ENCODE assay signal across 11 cellular contexts in genomic region chr3:109071349-109072142, GRCh38. TPM values are rescaled to one million over a fixed set of nuclear protein-coding genes. Genes with fewer than 3 reads are reported as not detected.
DNase-seq lines count a peak whose midpoint lies in the region; ATAC-seq and TF ChIP-seq lines count a peak whose summit lies in the region.
"Had no signal": no experiment of that assay in that cellular context is flagged by ENCODE, and none has a peak within 500 bp of the region (broad histone marks: within the 10 kb centered on the region; RNA-seq: fewer than 3 reads in every experiment).

No MANE protein-coding gene starts in this region.

- intact Hi-C loops in left lung (cut with DNase I), result no loop called here

- peaks cover 2 to 18% (median 9%) of the 10 kb centered on the region in 4 donors for H3K4me1 Mint-ChIP-seq in naive thymus-derived CD8-positive, alpha-beta T cell

- H3K27me3 ChIP-seq in Loucy (ENCODE audit: insufficient read depth, low read length, poor library complexity, severe bottlenecking) (no peaks in the 10 kb centered on the region), foreskin keratinocyte (no peaks in the 10 kb centered on the region), left lung (no peaks in the 10 kb centered on the region)
- H3K27me3 ChIP-seq: esophagus muscularis mucosa had no signal

- H3K36me3 ChIP-seq in Loucy (ENCODE audit: insufficient read depth, low read length), result no peaks in the 10 kb centered on the region
- H3K36me3 ChIP-seq in left lung, result no peaks in the 10 kb centered on the region
- H3K36me3 ChIP-seq: esophagus muscularis mucosa had no signal

- H3K27ac Mint-ChIP-seq in naive thymus-derived CD8-positive, alpha-beta T cell, result no peak overlapping the region
- H3K27ac Mint-ChIP-seq: T-cell had no signal

- H3K27me3 Mint-ChIP-seq in naive thymus-derived CD8-positive, alpha-beta T cell, result peaks cover 10 to 37% (median 14%) of the 10 kb centered on the region in 5 donors

- H3K9me3 ChIP-seq in Loucy (ENCODE audit: insufficient read depth, low read depth, low read length) (no peaks in the 10 kb centered on the region), left lung (no peaks in the 10 kb centered on the region)
- H3K9me3 ChIP-seq: esophagus muscularis mucosa had no signal

- no peaks in the 10 kb centered on the region for H4K20me1 ChIP-seq in Loucy (ENCODE audit: insufficient read depth, low read length, poor library complexity, severe bottlenecking)

- H3K9me3 Mint-ChIP-seq in naive thymus-derived CD8-positive, alpha-beta T cell, result peaks cover 0 to 3% (median 0%) of the 10 kb centered on the region in 9 donors
- H3K9me3 Mint-ChIP-seq: T-cell had no signal

- H3K36me3 Mint-ChIP-seq in naive thymus-derived CD8-positive, alpha-beta T cell, result no peaks in the 10 kb centered on the region
- H3K36me3 Mint-ChIP-seq: T-cell had no signal

- H3K9me2 ChIP-seq in Loucy (replicated peaks; ENCODE audit: low read depth, low read length), result no peaks in the 10 kb centered on the region

- H3K4me3 Mint-ChIP-seq in naive thymus-derived CD8-positive, alpha-beta T cell, result peak overlapping the region in 2 of 10 donors; percentile 0 to 54

- H3K27ac ChIP-seq in foreskin keratinocyte (no peak overlapping the region), left lung (no peak overlapping the region)
- H3K27ac ChIP-seq: esophagus muscularis mucosa had no signal

- ATAC-seq in GM18868 (IDR thresholded peaks at IDR 0.05; ENCODE audit: unreplicated experiment) (peak; percentile 46), GM21825 (IDR thresholded peaks at IDR 0.05; ENCODE audit: unreplicated experiment) (peak; percentile 50), foreskin keratinocyte (no peak), left lung (no peak)
- ATAC-seq in naive thymus-derived CD8-positive, alpha-beta T cell, result no peak

- DNase-seq in foreskin keratinocyte, result no peak
- no peak for DNase-seq in left lung
- no peak for DNase-seq in naive thymus-derived CD8-positive, alpha-beta T cell
- no peak for DNase-seq in Ammon's horn (ENCODE audit: low spot score)
- no peak for DNase-seq in DMS153 (lab: John Stamatoyannopoulos, UW)
- DNase-seq: stimulated activated CD4-positive, alpha-beta T cell treated with anti-CD3 and anti-CD28 coated beads, Interleukin-4, amount 100 ng/mL, for 1 hour; T-cell had no signal

- H3K4me1 ChIP-seq in Loucy (ENCODE audit: insufficient read depth, low read length, poor library complexity, severe bottlenecking) (peaks cover 18% of the 10 kb centered on the region), foreskin keratinocyte (no peaks in the 10 kb centered on the region), left lung (no peaks in the 10 kb centered on the region)

- H3K4me3 ChIP-seq in Loucy (ENCODE audit: low read length, poor library complexity, severe bottlenecking) (no peak overlapping the region), left lung (no peak overlapping the region)
- H3K4me3 ChIP-seq: esophagus muscularis mucosa had no signal

- H3K4me2 ChIP-seq in Loucy (ENCODE audit: low read depth, low read length, poor library complexity, severe bottlenecking), result peak overlapping the region; percentile 2

- no peaks in the 10 kb centered on the region for H3F3A ChIP-seq in Loucy (ENCODE audit: low read depth)

- H3K79me2 ChIP-seq in Loucy (ENCODE audit: insufficient read depth, low read length), result no peaks in the 10 kb centered on the region

- H3K9ac ChIP-seq in Loucy (ENCODE audit: low read depth, low read length, poor library complexity, severe bottlenecking), result no peak overlapping the region

- POLR2A ChIA-PET in naive thymus-derived CD8-positive, alpha-beta T cell (lab: Charles Lee), result no interaction called here

- H2AFZ ChIP-seq in Loucy (ENCODE audit: low read length), result peak overlapping the region; percentile 32; the same call in 1 of the 2 replicates

- TF ChIP-seq CTCF in Loucy (conservative IDR thresholded peaks at IDR 0.05; ENCODE audit: low read length) (peak; percentile 34), foreskin keratinocyte (conservative IDR thresholded peaks at IDR 0.05) (peak; percentile 15), left lung (IDR thresholded peaks at IDR 0.05) (no peak)

RNA-seq across cellular contexts. Expression of gene MORC1, which starts 46.4 kb away (rescaled TPM):
- total RNA-seq in foreskin keratinocyte (not detected in 2 replicates), left lung (not detected)
- polyA plus RNA-seq in foreskin keratinocyte, result not detected in 2 replicates
- total RNA-seq in naive thymus-derived CD8-positive, alpha-beta T cell, result not detected
- polyA plus RNA-seq in naive thymus-derived CD8-positive, alpha-beta T cell, result not detected
- total RNA-seq: esophagus muscularis mucosa, T-cell had no signal

Comparison
In these comparisons a context has a peak if more than half of its experiments do, and no peak if none do; other contexts are left out.
1. ATAC-seq: peak in GM18868 (single experiment) and GM21825 (single experiment); none in foreskin keratinocyte (single experiment), left lung (single experiment) and naive thymus-derived CD8-positive, alpha-beta T cell (0 of 2).
2. CTCF ChIP-seq: peak in Loucy (single experiment) and foreskin keratinocyte (single experiment); none in left lung (0 of 2).